5 cellular contexts compared by ENCODE assay signal in the genomic region with DNA sequence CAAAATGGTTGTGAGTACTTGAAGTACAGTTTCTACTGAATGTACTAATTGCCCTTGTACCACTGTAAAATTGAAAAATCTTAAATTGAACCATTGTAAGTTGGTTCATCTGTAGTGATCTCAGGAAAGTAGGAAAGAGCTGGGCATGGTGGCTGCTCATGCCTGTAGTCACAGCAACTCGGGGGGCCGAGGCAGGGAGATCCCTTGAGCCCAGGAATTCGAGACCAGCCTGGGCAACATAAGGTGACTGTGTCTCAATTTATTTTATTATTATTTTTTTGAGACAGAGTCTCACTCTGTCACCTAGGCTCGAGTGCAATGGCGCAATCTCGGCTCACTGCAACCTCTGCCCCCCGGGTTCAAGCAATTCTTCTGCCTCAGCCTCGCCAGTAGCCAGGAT. TPM values are rescaled to one million over a fixed set of nuclear protein-coding genes. Genes with fewer than 3 reads are reported as not detected.
"Had no signal": no experiment of that assay in that cellular context is flagged by ENCODE, and none has a peak within 500 bp of the region (broad histone marks: within the 10 kb centered on the region; RNA-seq: fewer than 3 reads in every experiment).

No MANE protein-coding gene starts in this region.

RNA-seq across cellular contexts. Expression of gene SALL4, which starts 14.5 kb away (rescaled TPM):
- total RNA-seq: naive thymus-derived CD8-positive, alpha-beta T cell; psoas muscle; right atrium auricular region; right cardiac atrium had no signal
- polyA plus RNA-seq: naive thymus-derived CD4-positive, alpha-beta T cell; psoas muscle had no signal

RNA-seq across cellular contexts. Expression of gene ATP9A, which starts 48.7 kb away (rescaled TPM):
- polyA plus RNA-seq: naive thymus-derived CD4-positive, alpha-beta T cell; naive thymus-derived CD8-positive, alpha-beta T cell had no signal
